Comparison of ENCODE assay signal across 11 cellular contexts in the genomic region with DNA sequence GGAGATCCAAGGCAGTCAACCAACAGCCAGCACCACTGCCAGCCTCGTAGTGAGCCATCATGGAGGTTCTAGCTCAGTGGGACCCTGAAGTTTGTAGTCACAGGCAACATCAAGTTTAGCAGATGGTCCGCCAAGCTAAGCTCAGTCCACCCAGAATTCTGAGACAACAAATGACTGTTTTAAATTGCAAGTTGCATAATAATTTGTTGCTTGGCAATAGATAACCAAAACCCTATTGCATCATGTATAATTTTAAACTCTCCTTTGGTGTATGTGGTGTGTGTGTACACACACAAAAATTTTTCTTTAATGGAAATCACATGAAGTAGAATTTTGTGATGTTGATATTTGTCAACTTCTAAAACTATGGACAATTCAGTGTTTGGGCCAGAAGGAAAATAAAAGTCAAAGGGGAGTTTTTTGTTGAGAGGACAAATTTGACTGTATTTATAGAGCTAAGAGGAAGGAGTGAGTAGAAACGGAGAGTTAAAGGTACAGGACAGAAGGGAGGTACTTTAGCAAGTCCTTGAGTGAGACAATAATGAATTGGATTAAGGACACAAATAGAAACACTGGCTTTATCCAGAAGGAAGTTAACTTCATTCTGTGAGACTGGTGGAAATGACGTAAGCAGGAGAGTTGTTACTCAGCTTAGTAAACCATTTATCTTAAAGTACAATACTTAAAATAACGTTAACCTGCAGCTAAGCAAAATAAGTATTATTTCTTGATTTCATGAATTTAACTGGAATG.
DNase-seq lines count a peak whose midpoint lies in the region; ATAC-seq and TF ChIP-seq lines count a peak whose summit lies in the region.
"Had no signal": no experiment of that assay in that cellular context is flagged by ENCODE, and none has a peak within 500 bp of the region (broad histone marks: within the 10 kb centered on the region; RNA-seq: fewer than 3 reads in every experiment).

No MANE protein-coding gene starts in this region.

- peaks cover 0 to 2% (median 2%) of the 10 kb centered on the region in 3 donors for H3K27me3 Mint-ChIP-seq in immature natural killer cell (ENCODE audit: low read depth in 3 of 3)

- H3K36me3 ChIP-seq in body of pancreas (replicated peaks in 1 of 2; ENCODE audit: insufficient read depth in 1 of 2, low read depth in 2 of 2): peaks cover 0 to 3% of the 10 kb centered on the region in 2 donors
- no peaks in the 10 kb centered on the region for H3K36me3 ChIP-seq in left ventricle myocardium inferior
- H3K36me3 ChIP-seq in vagina: no peaks in the 10 kb centered on the region

- TF ChIP-seq CTCF in body of pancreas (IDR thresholded peaks at IDR 0.05): no peak
- no peak for TF ChIP-seq CTCF in left ventricle myocardium inferior (IDR thresholded peaks at IDR 0.05; ENCODE audit: borderline replicate concordance)
- no peak for TF ChIP-seq CTCF in vagina (IDR thresholded peaks at IDR 0.05)

- peak overlapping the region in 1 of 6 donors; percentile 17 for H3K27ac Mint-ChIP-seq in immature natural killer cell

- H3K27me3 ChIP-seq in body of pancreas: no peaks in the 10 kb centered on the region
- no peaks in the 10 kb centered on the region for H3K27me3 ChIP-seq in left ventricle myocardium inferior (ENCODE audit: low read depth)
- no peaks in the 10 kb centered on the region for H3K27me3 ChIP-seq in vagina

- peaks cover 2 to 16% of the 10 kb centered on the region in 2 donors for H3K4me1 Mint-ChIP-seq in immature natural killer cell

- peak; percentile 30 for DNase-seq in NCI-H446 treated with DMSO at 0.1 percent for 48 hours (lab: John Stamatoyannopoulos, UW)
- no peak for DNase-seq in NCI-H446 (lab: John Stamatoyannopoulos, UW)
- no peak for DNase-seq in body of pancreas
- no peak for DNase-seq in left ventricle myocardium inferior
- DNase-seq in vagina (ENCODE audit: extremely low spot score in 2 of 2): no peak
- DNase-seq in 8988T: no peak
- no peak for DNase-seq in immature natural killer cell
- DNase-seq in epidermal melanocyte (ENCODE audit: insufficient read length, low spot score): no peak
- DNase-seq: activated T-cell treated with anti-CD3 and anti-CD28 coated beads, Interleukin-2, amount 50 U/mL, for 1 hour; islet precursor cell; NCI-H345 had no signal

- no peak overlapping the region for H3K4me3 Mint-ChIP-seq in immature natural killer cell

- intact Hi-C loops in body of pancreas (cut with DNase I) (no loop called here), left ventricle myocardium inferior (cut with micrococcal nuclease) (no loop called here), vagina (cut with DNase I) (no loop called here)

- TF ChIP-seq POLR2A in body of pancreas (IDR thresholded peaks at IDR 0.05) (no peak), vagina (IDR thresholded peaks at IDR 0.05) (no peak)

- H3K9me3 Mint-ChIP-seq in immature natural killer cell: no peaks in the 10 kb centered on the region

- peaks cover 4% of the 10 kb centered on the region for H3K4me1 ChIP-seq in body of pancreas
- H3K4me1 ChIP-seq in left ventricle myocardium inferior: peaks cover 36% of the 10 kb centered on the region
- peaks cover 22% of the 10 kb centered on the region for H3K4me1 ChIP-seq in vagina

- 65 to 72% methylated on average over 5 of the region's 5 CpGs for WGBS in body of pancreas, 2 donors

- H3K36me3 Mint-ChIP-seq in immature natural killer cell: peaks cover 12 to 27% (median 12%) of the 10 kb centered on the region in 3 donors

- H3K9me3 ChIP-seq in body of pancreas (no peaks in the 10 kb centered on the region), left ventricle myocardium inferior (replicated peaks) (no peaks in the 10 kb centered on the region), vagina (no peaks in the 10 kb centered on the region)

- ATAC-seq in body of pancreas: peak; percentile 30

- no peak overlapping the region for H3K4me3 ChIP-seq in body of pancreas
- H3K4me3 ChIP-seq in left ventricle myocardium inferior: no peak overlapping the region
- H3K4me3 ChIP-seq in vagina: no peak overlapping the region

- H3K27ac ChIP-seq in body of pancreas (no peak overlapping the region), left ventricle myocardium inferior (replicated peaks) (peak overlapping the region; percentile 39), vagina (peak overlapping the region; percentile 61)

Comparison
In these comparisons a context has a peak if more than half of its experiments do, and no peak if none do; other contexts are left out.
1. H3K27ac ChIP-seq: peak in left ventricle myocardium inferior (single experiment) and vagina (single experiment); none in body of pancreas (0 of 4).